ENCODE assay signal across 1 cellular context in the genomic region with DNA sequence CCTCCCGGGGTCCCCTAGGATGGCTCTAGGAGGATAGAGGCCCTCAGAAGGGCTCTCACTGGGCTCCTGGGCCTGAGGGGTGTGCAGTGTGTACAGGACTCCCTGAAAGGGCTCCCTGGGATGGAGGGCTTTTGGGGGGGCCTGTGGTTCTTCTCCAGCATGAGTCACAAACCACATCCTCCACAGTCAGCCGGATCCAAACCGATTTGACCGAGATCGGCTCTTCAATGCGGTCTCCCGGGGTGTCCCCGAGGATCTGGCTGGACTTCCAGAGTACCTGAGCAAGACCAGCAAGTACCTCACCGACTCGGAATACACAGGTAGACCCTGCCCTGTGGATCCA.
TF ChIP-seq lines count a peak whose summit lies in the region.

No MANE protein-coding gene starts in this region.

TF ChIP-seq in K562, 482 proteins besides CTCF, POLR2A, EP300 and RAD21 (continued from another document):
- TF ChIP-seq PCBP2 (IDR thresholded peaks at IDR 0.05; ENCODE audit: low read depth, low read length, poor library complexity, severe bottlenecking) (no peak), RCOR1 (IDR thresholded peaks at IDR 0.05; ENCODE audit: borderline replicate concordance in 1 of 2, low read depth in 2 of 2, low read length in 2 of 2) (0 out of 4 replicates have a peak, but pooled peaks of 1 of the 2 experiments have one; percentile 6), KAT7 (CRISPR knock-in tag; IDR thresholded peaks at IDR 0.05; ENCODE audit: borderline replicate concordance) (no peak), NEUROD1 (IDR thresholded peaks at IDR 0.05; ENCODE audit: borderline replicate concordance, low read depth, low read length, partially characterized antibody) (peak; percentile 34), XRCC5 (IDR thresholded peaks at IDR 0.05; ENCODE audit: low read depth, low read length) (no peak), SAFB (IDR thresholded peaks at IDR 0.05; ENCODE audit: borderline replicate concordance, low read depth, low read length) (no peak), SMARCC2 (IDR thresholded peaks at IDR 0.05; ENCODE audit: low read depth) (0 out of 2 replicates have a peak, but pooled peaks have one; percentile 41), ZFX (CRISPR knock-in tag; IDR thresholded peaks at IDR 0.05) (no peak), SMARCE1 (IDR thresholded peaks at IDR 0.05) (peak; percentile 72), OTX1 (CRISPR knock-in tag; IDR thresholded peaks at IDR 0.05) (no peak), ZNF717 (CRISPR knock-in tag; IDR thresholded peaks at IDR 0.05) (no peak), SREBF1 (IDR thresholded peaks at IDR 0.05; ENCODE audit: borderline replicate concordance, low read depth, low read length) (no peak), JUNB (CRISPR knock-in tag; conservative IDR thresholded peaks at IDR 0.05) (no peak), ZNF232 (CRISPR knock-in tag; IDR thresholded peaks at IDR 0.05) (no peak), ZNF311 (CRISPR knock-in tag; IDR thresholded peaks at IDR 0.05) (no peak), ZNF445 (CRISPR knock-in tag; IDR thresholded peaks at IDR 0.05; ENCODE audit: low read depth) (no peak), JUND (IDR thresholded peaks at IDR 0.05; ENCODE audit: borderline replicate concordance, low read depth, low read length) (peak; percentile 88), JUND (tag; IDR thresholded peaks at IDR 0.05; ENCODE audit: borderline replicate concordance, low read depth, low read length) (peak; percentile 39; the same call in 1 of the 3 replicates), ZNF175 (CRISPR knock-in tag; IDR thresholded peaks at IDR 0.05; ENCODE audit: low read depth) (no peak), ZBTB1 (CRISPR knock-in tag; IDR thresholded peaks at IDR 0.05; ENCODE audit: borderline replicate concordance, low read depth) (peak; percentile 94), FOSL1 (tag; conservative IDR thresholded peaks at IDR 0.05) (peak; percentile 77), ZNF444 (CRISPR knock-in tag; IDR thresholded peaks at IDR 0.05) (no peak), RBFOX2 (IDR thresholded peaks at IDR 0.05; ENCODE audit: low read depth, low read length) (peak; percentile 27; the same call in 1 of the 2 replicates), ZNF589 (CRISPR knock-in tag; IDR thresholded peaks at IDR 0.05; ENCODE audit: low read depth) (0 out of 2 replicates have a peak, but pooled peaks have one; percentile 6), HNRNPK (IDR thresholded peaks at IDR 0.05; ENCODE audit: low read depth, low read length, poor library complexity, severe bottlenecking) (no peak), NCOA1 (IDR thresholded peaks at IDR 0.05; ENCODE audit: low read depth) (no peak), ETV5 (CRISPR knock-in tag; IDR thresholded peaks at IDR 0.05; ENCODE audit: low read depth) (peak; percentile 57; the same call in 1 of the 2 replicates), ZNF699 (CRISPR knock-in tag; IDR thresholded peaks at IDR 0.05; ENCODE audit: insufficient replicate concordance) (no peak)
- TF ChIP-seq, protein P1, sequence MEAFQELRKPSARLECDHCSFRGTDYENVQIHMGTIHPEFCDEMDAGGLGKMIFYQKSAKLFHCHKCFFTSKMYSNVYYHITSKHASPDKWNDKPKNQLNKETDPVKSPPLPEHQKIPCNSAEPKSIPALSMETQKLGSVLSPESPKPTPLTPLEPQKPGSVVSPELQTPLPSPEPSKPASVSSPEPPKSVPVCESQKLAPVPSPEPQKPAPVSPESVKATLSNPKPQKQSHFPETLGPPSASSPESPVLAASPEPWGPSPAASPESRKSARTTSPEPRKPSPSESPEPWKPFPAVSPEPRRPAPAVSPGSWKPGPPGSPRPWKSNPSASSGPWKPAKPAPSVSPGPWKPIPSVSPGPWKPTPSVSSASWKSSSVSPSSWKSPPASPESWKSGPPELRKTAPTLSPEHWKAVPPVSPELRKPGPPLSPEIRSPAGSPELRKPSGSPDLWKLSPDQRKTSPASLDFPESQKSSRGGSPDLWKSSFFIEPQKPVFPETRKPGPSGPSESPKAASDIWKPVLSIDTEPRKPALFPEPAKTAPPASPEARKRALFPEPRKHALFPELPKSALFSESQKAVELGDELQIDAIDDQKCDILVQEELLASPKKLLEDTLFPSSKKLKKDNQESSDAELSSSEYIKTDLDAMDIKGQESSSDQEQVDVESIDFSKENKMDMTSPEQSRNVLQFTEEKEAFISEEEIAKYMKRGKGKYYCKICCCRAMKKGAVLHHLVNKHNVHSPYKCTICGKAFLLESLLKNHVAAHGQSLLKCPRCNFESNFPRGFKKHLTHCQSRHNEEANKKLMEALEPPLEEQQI (IDR thresholded peaks at IDR 0.05), result no peak
- TF ChIP-seq, protein P2, sequence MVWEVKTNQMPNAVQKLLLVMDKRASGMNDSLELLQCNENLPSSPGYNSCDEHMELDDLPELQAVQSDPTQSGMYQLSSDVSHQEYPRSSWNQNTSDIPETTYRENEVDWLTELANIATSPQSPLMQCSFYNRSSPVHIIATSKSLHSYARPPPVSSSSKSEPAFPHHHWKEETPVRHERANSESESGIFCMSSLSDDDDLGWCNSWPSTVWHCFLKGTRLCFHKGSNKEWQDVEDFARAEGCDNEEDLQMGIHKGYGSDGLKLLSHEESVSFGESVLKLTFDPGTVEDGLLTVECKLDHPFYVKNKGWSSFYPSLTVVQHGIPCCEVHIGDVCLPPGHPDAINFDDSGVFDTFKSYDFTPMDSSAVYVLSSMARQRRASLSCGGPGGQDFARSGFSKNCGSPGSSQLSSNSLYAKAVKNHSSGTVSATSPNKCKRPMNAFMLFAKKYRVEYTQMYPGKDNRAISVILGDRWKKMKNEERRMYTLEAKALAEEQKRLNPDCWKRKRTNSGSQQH (CRISPR knock-in tag; IDR thresholded peaks at IDR 0.05), result no peak
- TF ChIP-seq, protein P3, sequence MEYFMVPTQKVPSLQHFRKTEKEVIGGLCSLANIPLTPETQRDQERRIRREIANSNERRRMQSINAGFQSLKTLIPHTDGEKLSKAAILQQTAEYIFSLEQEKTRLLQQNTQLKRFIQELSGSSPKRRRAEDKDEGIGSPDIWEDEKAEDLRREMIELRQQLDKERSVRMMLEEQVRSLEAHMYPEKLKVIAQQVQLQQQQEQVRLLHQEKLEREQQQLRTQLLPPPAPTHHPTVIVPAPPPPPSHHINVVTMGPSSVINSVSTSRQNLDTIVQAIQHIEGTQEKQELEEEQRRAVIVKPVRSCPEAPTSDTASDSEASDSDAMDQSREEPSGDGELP (CRISPR knock-in tag; IDR thresholded peaks at IDR 0.05; ENCODE audit: borderline replicate concordance), result peak; percentile 29; the same call in 1 of the 2 replicates
- TF ChIP-seq, protein P4, sequence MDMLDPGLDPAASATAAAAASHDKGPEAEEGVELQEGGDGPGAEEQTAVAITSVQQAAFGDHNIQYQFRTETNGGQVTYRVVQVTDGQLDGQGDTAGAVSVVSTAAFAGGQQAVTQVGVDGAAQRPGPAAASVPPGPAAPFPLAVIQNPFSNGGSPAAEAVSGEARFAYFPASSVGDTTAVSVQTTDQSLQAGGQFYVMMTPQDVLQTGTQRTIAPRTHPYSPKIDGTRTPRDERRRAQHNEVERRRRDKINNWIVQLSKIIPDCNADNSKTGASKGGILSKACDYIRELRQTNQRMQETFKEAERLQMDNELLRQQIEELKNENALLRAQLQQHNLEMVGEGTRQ (CRISPR knock-in tag; IDR thresholded peaks at IDR 0.05), result no peak
- TF ChIP-seq, protein P5, sequence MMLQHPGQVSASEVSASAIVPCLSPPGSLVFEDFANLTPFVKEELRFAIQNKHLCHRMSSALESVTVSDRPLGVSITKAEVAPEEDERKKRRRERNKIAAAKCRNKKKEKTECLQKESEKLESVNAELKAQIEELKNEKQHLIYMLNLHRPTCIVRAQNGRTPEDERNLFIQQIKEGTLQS (IDR thresholded peaks at IDR 0.05), result peak; percentile 38; the same call in 1 of the 2 replicates
- TF ChIP-seq, protein P5 (CRISPR knock-in tag; conservative IDR thresholded peaks at IDR 0.05), result no peak
- TF ChIP-seq, protein P6, sequence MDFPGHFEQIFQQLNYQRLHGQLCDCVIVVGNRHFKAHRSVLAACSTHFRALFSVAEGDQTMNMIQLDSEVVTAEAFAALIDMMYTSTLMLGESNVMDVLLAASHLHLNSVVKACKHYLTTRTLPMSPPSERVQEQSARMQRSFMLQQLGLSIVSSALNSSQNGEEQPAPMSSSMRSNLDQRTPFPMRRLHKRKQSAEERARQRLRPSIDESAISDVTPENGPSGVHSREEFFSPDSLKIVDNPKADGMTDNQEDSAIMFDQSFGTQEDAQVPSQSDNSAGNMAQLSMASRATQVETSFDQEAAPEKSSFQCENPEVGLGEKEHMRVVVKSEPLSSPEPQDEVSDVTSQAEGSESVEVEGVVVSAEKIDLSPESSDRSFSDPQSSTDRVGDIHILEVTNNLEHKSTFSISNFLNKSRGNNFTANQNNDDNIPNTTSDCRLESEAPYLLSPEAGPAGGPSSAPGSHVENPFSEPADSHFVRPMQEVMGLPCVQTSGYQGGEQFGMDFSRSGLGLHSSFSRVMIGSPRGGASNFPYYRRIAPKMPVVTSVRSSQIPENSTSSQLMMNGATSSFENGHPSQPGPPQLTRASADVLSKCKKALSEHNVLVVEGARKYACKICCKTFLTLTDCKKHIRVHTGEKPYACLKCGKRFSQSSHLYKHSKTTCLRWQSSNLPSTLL (IDR thresholded peaks at IDR 0.05), result 0 out of 2 replicates have a peak, but pooled peaks have one; percentile 12
- TF ChIP-seq, protein P7, sequence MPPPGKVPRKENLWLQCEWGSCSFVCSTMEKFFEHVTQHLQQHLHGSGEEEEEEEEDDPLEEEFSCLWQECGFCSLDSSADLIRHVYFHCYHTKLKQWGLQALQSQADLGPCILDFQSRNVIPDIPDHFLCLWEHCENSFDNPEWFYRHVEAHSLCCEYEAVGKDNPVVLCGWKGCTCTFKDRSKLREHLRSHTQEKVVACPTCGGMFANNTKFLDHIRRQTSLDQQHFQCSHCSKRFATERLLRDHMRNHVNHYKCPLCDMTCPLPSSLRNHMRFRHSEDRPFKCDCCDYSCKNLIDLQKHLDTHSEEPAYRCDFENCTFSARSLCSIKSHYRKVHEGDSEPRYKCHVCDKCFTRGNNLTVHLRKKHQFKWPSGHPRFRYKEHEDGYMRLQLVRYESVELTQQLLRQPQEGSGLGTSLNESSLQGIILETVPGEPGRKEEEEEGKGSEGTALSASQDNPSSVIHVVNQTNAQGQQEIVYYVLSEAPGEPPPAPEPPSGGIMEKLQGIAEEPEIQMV (tag; conservative IDR thresholded peaks at IDR 0.05; ENCODE audit: low read depth), result no peak
- TF ChIP-seq, protein P8, sequence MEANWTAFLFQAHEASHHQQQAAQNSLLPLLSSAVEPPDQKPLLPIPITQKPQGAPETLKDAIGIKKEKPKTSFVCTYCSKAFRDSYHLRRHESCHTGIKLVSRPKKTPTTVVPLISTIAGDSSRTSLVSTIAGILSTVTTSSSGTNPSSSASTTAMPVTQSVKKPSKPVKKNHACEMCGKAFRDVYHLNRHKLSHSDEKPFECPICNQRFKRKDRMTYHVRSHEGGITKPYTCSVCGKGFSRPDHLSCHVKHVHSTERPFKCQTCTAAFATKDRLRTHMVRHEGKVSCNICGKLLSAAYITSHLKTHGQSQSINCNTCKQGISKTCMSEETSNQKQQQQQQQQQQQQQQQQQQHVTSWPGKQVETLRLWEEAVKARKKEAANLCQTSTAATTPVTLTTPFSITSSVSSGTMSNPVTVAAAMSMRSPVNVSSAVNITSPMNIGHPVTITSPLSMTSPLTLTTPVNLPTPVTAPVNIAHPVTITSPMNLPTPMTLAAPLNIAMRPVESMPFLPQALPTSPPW (CRISPR knock-in tag; IDR thresholded peaks at IDR 0.05), result peak; percentile 80
